8 cellular contexts compared by ENCODE assay signal in genomic region chr15:78811124-78811824, GRCh38. TPM values are rescaled to one million over a fixed set of nuclear protein-coding genes. Genes with fewer than 3 reads are reported as not detected.
DNase-seq lines count a peak whose midpoint lies in the region; ATAC-seq, FAIRE-seq and TF ChIP-seq lines count a peak whose summit lies in the region.

TSS of gene ADAMTS7 (minus strand) at chr15:78811464. CDS start at chr15:78811220, 244 bp downstream.

- dilution Hi-C loops in IMR-90 (cut with HindIII; ENCODE audit: low sequenced_read_pairs, unreplicated experiment) = no loop called here

- 0% methylated on average over 43 of the region's 73 CpGs; no CpG with 5 or more reads in 1 of the 2 experiments for WGBS in IMR-90 (ENCODE audit: extremely low coverage in 2 of 2, insufficient read length in 1 of 2), 2 experiments
- 0 to 2% (median 1%) methylated on average over 32 to 73 of the region's 73 CpGs for WGBS in small intestine, 3 donors

- H3K4me1 ChIP-seq in IMR-90 (ENCODE audit: control insufficient read depth, insufficient read depth, low read length) (peaks cover 8% of the 10 kb centered on the region), small intestine (ENCODE audit: control insufficient read depth in 2 of 2, insufficient read depth in 1 of 2, low read depth in 1 of 2, low read length in 1 of 2) (no peaks in the 10 kb centered on the region)

- peak within 1 kb of the TSS; percentile 39 for H2BK5ac ChIP-seq in IMR-90 (ENCODE audit: low read depth, low read length, poor library complexity, severe bottlenecking)

- peak within 1 kb of the TSS; percentile 65 for H3K4me2 ChIP-seq in IMR-90 (ENCODE audit: low read depth, low read length)

- peaks cover 4 to 40% of the 10 kb centered on the region in 2 experiments; a peak in 3 of 4 replicates for H3K79me1 ChIP-seq in IMR-90 (ENCODE audit: low read depth in 1 of 2, low read length in 2 of 2)

- peak; percentile 24 for TF ChIP-seq RAD21 in IMR-90 (IDR thresholded peaks at IDR 0.05; ENCODE audit: low read length)

- H2BK15ac ChIP-seq in IMR-90 (ENCODE audit: low read depth, low read length) = peak within 1 kb of the TSS; percentile 89; the same call in 2 of the 3 replicates

- 0 out of 2 replicates have a peak within 1 kb of the TSS, but pooled peaks have one; percentile 34 for H2BK20ac ChIP-seq in IMR-90 (ENCODE audit: low read depth, low read length)

- in situ Hi-C loops in IMR-90 (cut with MboI; ENCODE audit: low sequenced_read_pairs) = no loop called here

- H4K5ac ChIP-seq in IMR-90 (ENCODE audit: low read depth, low read length) = peak within 1 kb of the TSS; percentile 93

- H3K9me1 ChIP-seq in IMR-90 (ENCODE audit: insufficient read depth, low read length) = peaks cover 9% of the 10 kb centered on the region

- no peak; the same call in 1 of the 2 replicates for TF ChIP-seq POLR2A in IMR-90 (IDR thresholded peaks at IDR 0.05; ENCODE audit: low read depth, low read length)

- no peak for FAIRE-seq in small intestine (lab: Jason Lieb, UNC)

- intact Hi-C loops in IMR-90 (cut with micrococcal nuclease) = loop anchor here (1.0 to 2.0 kb wide), 2 partner anchors 50 to 62 kb away; no protein-coding TSS in a partner anchor

- H3K36me3 ChIP-seq in IMR-90 (ENCODE audit: control insufficient read depth, insufficient read depth, low read length) = no peaks in the 10 kb centered on the region
- no peaks in the 10 kb centered on the region for H3K36me3 ChIP-seq in WERI-Rb-1
- no peaks in the 10 kb centered on the region for H3K36me3 ChIP-seq in small intestine (ENCODE audit: control insufficient read depth in 2 of 2, insufficient read depth in 2 of 2, low read length in 2 of 2)

- peak within 1 kb of the TSS; percentile 79 for H3K9ac ChIP-seq in IMR-90 (ENCODE audit: low read depth, low read length)

- no peaks in the 10 kb centered on the region for H3K9me3 ChIP-seq in IMR-90 (ENCODE audit: control insufficient read depth, insufficient read depth, low read length)
- H3K9me3 ChIP-seq in WERI-Rb-1 (ENCODE audit: severe bottlenecking) = peaks cover 3% of the 10 kb centered on the region
- no peaks in the 10 kb centered on the region for H3K9me3 ChIP-seq in small intestine (ENCODE audit: control insufficient read depth, low read depth)

- H3K4me3 ChIP-seq in IMR-90 (ENCODE audit: insufficient read depth, low read depth, low read length) (peak within 1 kb of the TSS; percentile 96), WERI-Rb-1 (ENCODE audit: low read depth, low read length) (peak within 1 kb of the TSS; percentile 59), small intestine (ENCODE audit: low read depth in 1 of 2, low read length in 2 of 2) (peak within 1 kb of the TSS; percentile 44 to 46)

- H3K18ac ChIP-seq in IMR-90 (ENCODE audit: low read depth, low read length) = peak within 1 kb of the TSS; percentile 48; the same call in 1 of the 2 replicates

- H3K27ac ChIP-seq in IMR-90 (ENCODE audit: insufficient read depth, low read length) (peak within 1 kb of the TSS; percentile 70), WERI-Rb-1 (peak within 1 kb of the TSS; percentile 64), small intestine (ENCODE audit: low read depth in 1 of 2, low read length in 1 of 2) (peak within 1 kb of the TSS in 1 of 2 donors; percentile 81)

- H4K91ac ChIP-seq in IMR-90 (ENCODE audit: insufficient read depth, low read depth, low read length) = peak within 1 kb of the TSS; percentile 79

- peak within 1 kb of the TSS; percentile 51; the same call in 1 of the 2 replicates for H3K56ac ChIP-seq in IMR-90 (ENCODE audit: extremely low read depth, insufficient read depth, low read length)

- H3K14ac ChIP-seq in IMR-90 (replicated peaks; ENCODE audit: low read depth, low read length) = peak within 1 kb of the TSS; percentile 76

- ATAC-seq in GM19035 (IDR thresholded peaks at IDR 0.05; ENCODE audit: unreplicated experiment) (peak; percentile 76), IMR-90 (ENCODE audit: low read depth) (peak; percentile 95)

- peak within 1 kb of the TSS; percentile 93 for H2AK9ac ChIP-seq in IMR-90 (replicated peaks; ENCODE audit: low read depth, low read length, poor library complexity)

- DNase-seq in AG09319 (ENCODE audit: extremely low read depth, low read depth) (peak; percentile 51), IMR-90 (peak; percentile 71), WERI-Rb-1 (peak; percentile 85), iris pigment epithelial cell (ENCODE audit: low read depth) (peak; percentile 76), small intestine (peak; percentile 30), NCI-H187 (lab: John Stamatoyannopoulos, UW) (no peak)
- peak; percentile 10 for DNase-seq in central memory CD4-positive, alpha-beta T cell

- H4K20me1 ChIP-seq in IMR-90 (ENCODE audit: insufficient read depth, low read length) = peaks cover 23% of the 10 kb centered on the region; the same call in 1 of the 2 replicates

- CTCF ChIA-PET in IMR-90 (lab: Yijun Ruan, JAX) = interaction anchor here (1.1 kb wide), 1 partner anchor 62 kb away, joined by 4 read pairs; no protein-coding TSS in a partner anchor

- TF ChIP-seq CTCF in AG09319 (IDR thresholded peaks at IDR 0.05; ENCODE audit: low read depth, low read length) = peak; percentile 69
- TF ChIP-seq CTCF in IMR-90 (conservative IDR thresholded peaks at IDR 0.05; ENCODE audit: low read depth, low read length) = peak; percentile 71
- TF ChIP-seq CTCF in WERI-Rb-1 (IDR thresholded peaks at IDR 0.05; ENCODE audit: low read depth, low read length) = peak; percentile 62

- peak within 1 kb of the TSS; percentile 96 to 98 for H4K8ac ChIP-seq in IMR-90 (ENCODE audit: low read depth in 2 of 2, low read length in 2 of 2)

- BruUV-seq in IMR-90 (replicated peaks; lab: Mats Ljungman, UMichigan) = no TSS peak

- H3K23ac ChIP-seq in IMR-90 (ENCODE audit: low read depth, low read length) = peak within 1 kb of the TSS; percentile 63

- H2AK5ac ChIP-seq in IMR-90 (ENCODE audit: low read depth, low read length) = peak within 1 kb of the TSS; percentile 5; the same call in 1 of the 2 replicates

- peak within 1 kb of the TSS; percentile 79 for H2BK120ac ChIP-seq in IMR-90 (ENCODE audit: low read depth, low read length)

- H3K27me3 ChIP-seq in IMR-90 (ENCODE audit: control insufficient read depth, insufficient read depth, low read length) = no peaks in the 10 kb centered on the region
- H3K27me3 ChIP-seq in WERI-Rb-1 (ENCODE audit: insufficient read depth, low read depth, severe bottlenecking) = no peaks in the 10 kb centered on the region
- H3K27me3 ChIP-seq in small intestine (ENCODE audit: control insufficient read depth in 2 of 2, insufficient read depth in 2 of 2, low read length in 2 of 2) = peaks cover 5 to 12% of the 10 kb centered on the region in 2 donors

- POLR2A ChIA-PET in IMR-90 (lab: Charles Lee; ENCODE audit: unreplicated experiment) = interaction anchor here (0.7 kb wide), 1 partner anchor 20 kb away, joined by 3 read pairs; no protein-coding TSS in a partner anchor

- H2AFZ ChIP-seq in IMR-90 (replicated peaks; ENCODE audit: low read length, poor library complexity) = peak within 1 kb of the TSS; percentile 99

- H3K4ac ChIP-seq in IMR-90 (ENCODE audit: low read depth, low read length) = peak within 1 kb of the TSS; percentile 87

TF ChIP-seq in IMR-90, 13 proteins besides CTCF, POLR2A, EP300 and RAD21:
- TF ChIP-seq BHLHE40 (IDR thresholded peaks at IDR 0.05; ENCODE audit: low read depth, low read length) = no peak
- peak; percentile 37; the same call in 1 of the 2 replicates for TF ChIP-seq SMC3 (IDR thresholded peaks at IDR 0.05; ENCODE audit: low read depth, low read length)
- TF ChIP-seq MXI1 (IDR thresholded peaks at IDR 0.05; ENCODE audit: borderline replicate concordance, low read depth, low read length) = peak; percentile 48; the same call in 1 of the 2 replicates
- no peak for TF ChIP-seq CHD1 (IDR thresholded peaks at IDR 0.05; ENCODE audit: low read depth, low read length)
- no peak for TF ChIP-seq NFE2L2 (IDR thresholded peaks at IDR 0.05; ENCODE audit: low read depth, low read length)
- TF ChIP-seq MAZ (IDR thresholded peaks at IDR 0.05; ENCODE audit: borderline replicate concordance, low read depth, low read length) = peak; percentile 69; the same call in 1 of the 2 replicates
- no peak for TF ChIP-seq RFX5 (IDR thresholded peaks at IDR 0.05; ENCODE audit: low read depth, low read length)
- no peak for TF ChIP-seq CEBPB (IDR thresholded peaks at IDR 0.05; ENCODE audit: low read depth, low read length)

RNA-seq across cellular contexts. Expression of gene ADAMTS7, which starts in this region (rescaled TPM):
- total RNA-seq in IMR-90 (2012; rRNA removed) = 0.83 and 1.4 TPM in 2 replicates
- polyA plus RNA-seq in IMR-90 (2012; rRNA removed) = 12.6 and 13.2 TPM in 2 replicates
- polyA plus RNA-seq in IMR-90 (2012; cell fraction: cytosol; rRNA removed) = 10.8 and 17.1 TPM in 2 replicates
- 42.6 and 102 TPM in 2 replicates for polyA plus RNA-seq in IMR-90 (2012; cell fraction: nucleus; rRNA removed; ENCODE audit: low replicate concordance)
- polyA plus RNA-seq in small intestine = under 1 TPM in 2 of 3 donors, not detected in 1; 0.27 to 0.84 TPM

Comparison
In these comparisons a context has a peak if more than half of its experiments do, and no peak if none do; other contexts are left out.
1. RNA of gene ADAMTS7 (polyA plus RNA-seq): 10.8 to 102 TPM in IMR-90; 0.27 to 0.84 TPM in small intestine; every median in the first group is over 4 times any median in the second.
2. Peak in DNase-seq and H3K4me3 ChIP-seq in small intestine; RNA of the gene not detected or under 1 TPM.
3. DNase-seq: peak in AG09319 (single experiment), IMR-90 (single experiment), WERI-Rb-1 (single experiment), central memory CD4-positive, alpha-beta T cell (single experiment) and iris pigment epithelial cell (single experiment); none in NCI-H187 (0 of 2).
4. H3K4me3 ChIP-seq: peak in every context shown above with its lines; median percentile 96 in IMR-90; 59 in WERI-Rb-1; 45 in small intestine.
5. Peak in every context shown above with its lines, with median percentiles within 50 percentile points of each other: CTCF ChIP-seq.